Comparison of ENCODE assay signal across 8 cellular contexts in genomic region chr2:215269397-215270117, GRCh38. TPM values are rescaled to one million over a fixed set of nuclear protein-coding genes. Genes with fewer than 3 reads are reported as not detected.
DNase-seq lines count a peak whose midpoint lies in the region; ATAC-seq and TF ChIP-seq lines count a peak whose summit lies in the region.

No MANE protein-coding gene starts in this region.

- ATAC-seq in HCT116 (peak; percentile 69), HG02970 (IDR thresholded peaks at IDR 0.05; ENCODE audit: low FRiP score, unreplicated experiment) (no peak)

- DNase-seq in DMS 273 treated with DMSO at 0.1 percent for 48 hours (lab: John Stamatoyannopoulos, UW) (peak; percentile 62), HCT116 (ENCODE audit: low read depth, low spot score) (peak; percentile 72), NCI-H2081 treated with DMSO at 0.1 percent for 48 hours (lab: John Stamatoyannopoulos, UW) (peak; percentile 30), UCSD-AML1 (lab: John Stamatoyannopoulos, UW; ENCODE audit: unreplicated experiment) (peak; percentile 17), cerebellar cortex (ENCODE audit: low spot score) (peak; percentile 73), left kidney (ENCODE audit: low read depth, low spot score) (peak; percentile 94)
- DNase-seq in stimulated activated CD4-positive, alpha-beta T cell treated with anti-CD3 and anti-CD28 coated beads, Interleukin-4, amount 100 ng/mL, for 24 hours: peak; percentile 69

- no peak overlapping the region for H3K9ac ChIP-seq in HCT116 (ENCODE audit: low read length)

- no peaks in the 10 kb centered on the region for H3K9me3 ChIP-seq in HCT116 (ENCODE audit: control insufficient read depth in 1 of 2, insufficient read depth in 1 of 2, low read depth in 1 of 2, low read length in 2 of 2)

- H3K4me3 ChIP-seq in HCT116 (replicated peaks in 1 of 2; ENCODE audit: low read depth in 1 of 2, low read length in 2 of 2): no peak overlapping the region

- H3K9me2 ChIP-seq in HCT116 (ENCODE audit: insufficient read depth): no peaks in the 10 kb centered on the region

- intact Hi-C loops in HCT116 (cut with micrococcal nuclease): loop anchor here (2.0 to 5.0 kb wide), 2 partner anchors 309 to 1462 kb away; no protein-coding TSS in a partner anchor

- H3K4me1 ChIP-seq in HCT116 (ENCODE audit: control insufficient read depth in 1 of 2, insufficient read depth in 2 of 2, low read length in 2 of 2): no peaks in the 10 kb centered on the region; a peak in 1 of 4 replicates

- no peaks in the 10 kb centered on the region for H3K79me2 ChIP-seq in HCT116 (ENCODE audit: insufficient read depth, low read length)

- POLR2A ChIA-PET in HCT116 (lab: Charles Lee): interaction anchor here (0.7 kb wide), 1 partner anchor 219 kb away, joined by 3 read pairs; no protein-coding TSS in a partner anchor

- H2AFZ ChIP-seq in HCT116 (ENCODE audit: low read depth, low read length, poor library complexity, severe bottlenecking): peak overlapping the region; percentile 100

- peak; percentile 44 to 87 (median 65); a peak in 5 of 6 replicates for TF ChIP-seq CTCF in HCT116 (IDR thresholded peaks at IDR 0.05 in 2 of 3, conservative IDR thresholded peaks at IDR 0.05 in 1 of 3; ENCODE audit: borderline replicate concordance in 1 of 3, insufficient read depth in 1 of 3, low read depth in 2 of 3, low read length in 2 of 3)

- CTCF ChIA-PET in HCT116 (lab: Charles Lee): interaction anchor here (0.7 kb wide), 2 partner anchors 126 to 459 kb away, joined by 3 read pairs; no protein-coding TSS in a partner anchor

- H3K4me2 ChIP-seq in HCT116 (ENCODE audit: low read length): no peak overlapping the region

- RAD21 ChIA-PET in HCT116 (lab: Charles Lee; ENCODE audit: low non-redundant PET in 1 of 2, low total read pairs in 2 of 2, uncharacterized antibody in 2 of 2, unreplicated experiment in 2 of 2): interaction anchor here in 1 of 2 experiments (0.6 kb wide), 1 partner anchor 561 kb away, joined by 7 read pairs; no protein-coding TSS in a partner anchor

- H3K27me3 ChIP-seq in HCT116 (ENCODE audit: insufficient read depth, low read length): no peaks in the 10 kb centered on the region

- no peaks in the 10 kb centered on the region; the same call in 1 of the 2 replicates for H4K20me1 ChIP-seq in HCT116 (ENCODE audit: insufficient read depth)

- TF ChIP-seq POLR2A in HCT116 (IDR thresholded peaks at IDR 0.05; ENCODE audit: borderline replicate concordance, extremely low read depth, insufficient read depth, insufficient read length): no peak

- no peaks in the 10 kb centered on the region for H3K36me3 ChIP-seq in HCT116 (ENCODE audit: control insufficient read depth in 1 of 2, insufficient read depth in 2 of 2, low read length in 2 of 2)

- TF ChIP-seq RAD21 in HCT116 (IDR thresholded peaks at IDR 0.05; ENCODE audit: low read depth): peak; percentile 80

- no peak overlapping the region for H3K27ac ChIP-seq in HCT116 (ENCODE audit: low read depth, low read length)

- no TSS peak for BruUV-seq in HCT116 (replicated peaks; lab: Mats Ljungman, UMichigan)

TF ChIP-seq in HCT116, 20 proteins besides CTCF, POLR2A, EP300 and RAD21:
- TF ChIP-seq SP1 (IDR thresholded peaks at IDR 0.05; ENCODE audit: low read depth) (no peak), YY1 (IDR thresholded peaks at IDR 0.05; ENCODE audit: extremely low read depth, insufficient replicate concordance, low read depth, low read length) (no peak), JUND (IDR thresholded peaks at IDR 0.05) (no peak), ZBTB33 (IDR thresholded peaks at IDR 0.05; ENCODE audit: extremely low read depth, insufficient replicate concordance, low read length) (no peak)
TF ChIP-seq in HCT116: peak in this region for 0.

RNA-seq across cellular contexts. Expression of gene ATIC, which starts 42.3 kb away (rescaled TPM):
- 173 TPM for total RNA-seq in HCT116 (2021; ENCODE audit: unreplicated experiment)
- polyA plus RNA-seq in HCT116 (2012): 202 and 214 TPM in 2 replicates

Comparison
In these comparisons a context has a peak if more than half of its experiments do, and no peak if none do; other contexts are left out.
1. DNase-seq: peak in every context shown above with its lines; median percentile 94 in left kidney; 73 in cerebellar cortex; 72 in HCT116; 69 in stimulated activated CD4-positive, alpha-beta T cell treated with anti-CD3 and anti-CD28 coated beads, Interleukin-4, amount 100 ng/mL, for 24 hours; 62 in DMS 273 treated with DMSO at 0.1 percent for 48 hours; 30 in NCI-H2081 treated with DMSO at 0.1 percent for 48 hours; 17 in UCSD-AML1.